In genomic region chr12:75721790-75722189, GRCh38 we compare ENCODE assay signal across 12 cellular contexts.
DNase-seq lines count a peak whose midpoint lies in the region; ATAC-seq, FAIRE-seq and TF ChIP-seq lines count a peak whose summit lies in the region.
"Had no signal": no experiment of that assay in that cellular context is flagged by ENCODE, and none has a peak within 500 bp of the region (broad histone marks: within the 10 kb centered on the region; RNA-seq: fewer than 3 reads in every experiment).

No MANE protein-coding gene starts in this region.

- BruUV-seq in endothelial cell of umbilical vein (replicated peaks; lab: Mats Ljungman, UMichigan), result no TSS peak

- intact Hi-C loops in endothelial cell of umbilical vein (cut with micrococcal nuclease), result loop anchor here (1.0 to 10.0 kb wide), 4 partner anchors 14 to 733 kb away; partner anchors contain the start of gene PHLDA1

- CTCF ChIA-PET in A549 (lab: Yijun Ruan, JAX), result no interaction called here
- CTCF ChIA-PET in endothelial cell of umbilical vein (lab: Charles Lee), result interaction anchor here (0.6 to 1.9 kb wide), 3 partner anchors 11 to 310 kb away, joined by 3 to 5 read pairs (median 5); partner anchors contain the start of gene PHLDA1

- no peak for TF ChIP-seq EP300 in A549 (IDR thresholded peaks at IDR 0.05)

- H3K9me2 ChIP-seq in Karpas-422 (replicated peaks; ENCODE audit: insufficient read depth, low read length), result no peaks in the 10 kb centered on the region

- TF ChIP-seq CTCF in A549 (IDR thresholded peaks at IDR 0.05) (no peak), endothelial cell of umbilical vein (IDR thresholded peaks at IDR 0.05; ENCODE audit: extremely low read depth in 1 of 2, insufficient read depth in 1 of 2, low read depth in 1 of 2, low read length in 2 of 2) (no peak), neural progenitor cell (IDR thresholded peaks at IDR 0.05) (no peak)

- H3K79me2 ChIP-seq in Karpas-422 (ENCODE audit: low read length) (no peaks in the 10 kb centered on the region), endothelial cell of umbilical vein (ENCODE audit: control insufficient read depth, insufficient read depth, low read length) (no peaks in the 10 kb centered on the region), neural progenitor cell (ENCODE audit: low read depth) (no peaks in the 10 kb centered on the region)

- H3K4me2 ChIP-seq in A549 (peak overlapping the region; percentile 52), Karpas-422 (ENCODE audit: low read depth, low read length, poor library complexity, severe bottlenecking) (peak overlapping the region; percentile 45), endothelial cell of umbilical vein (ENCODE audit: insufficient read depth, low read length) (no peak overlapping the region), neural progenitor cell (peak overlapping the region; percentile 12)

- dilution Hi-C loops in endothelial cell of umbilical vein (cut with MboI; ENCODE audit: extremely low pct_ligation_motif_present, low sequenced_read_pairs), result no loop called here

- H3K9me1 ChIP-seq in endothelial cell of umbilical vein (replicated peaks; ENCODE audit: control insufficient read depth, extremely low read depth, insufficient read depth, low read length), result no peaks in the 10 kb centered on the region

- H3K27ac Mint-ChIP-seq in neural progenitor cell, result no peak overlapping the region
- H3K27ac Mint-ChIP-seq in stimulated activated naive B cell treated with anti-CD40 and anti-IgM and Interleukin-4, amounts not matched to agents 10 μg/mL and 1 μg/mL and 100 μg/mL, for 72 hours, result no peak overlapping the region

- H2AFZ ChIP-seq in Karpas-422 (ENCODE audit: low read length) (peak overlapping the region; percentile 0; the same call in 1 of the 2 replicates), endothelial cell of umbilical vein (ENCODE audit: low read depth, low read length) (peak overlapping the region; percentile 17), neural progenitor cell (replicated peaks) (no peak overlapping the region)

- no peak for DNase-seq in A549 (ENCODE audit: low read depth in 1 of 2, low spot score in 1 of 2)
- DNase-seq in Karpas-422, result no peak
- DNase-seq in endothelial cell of umbilical vein (ENCODE audit: low read depth, low spot score), result peak; percentile 32
- DNase-seq in neural progenitor cell (ENCODE audit: low spot score), result no peak
- DNase-seq in GM12891 (ENCODE audit: insufficient read length, low spot score), result no peak
- DNase-seq in stimulated activated naive B cell treated with anti-CD40 and anti-IgM and Interleukin-4, amounts not matched to agents 10 μg/mL and 1 μg/mL and 100 μg/mL, for 72 hours, result no peak
- no peak for DNase-seq in activated CD4-positive, CD25-positive, alpha-beta regulatory T cell treated with anti-CD3 and anti-CD28 coated beads, Interleukin-2, amount 50 U/mL, for 72 hours
- DNase-seq: BE2C; NK-92 treated with Interleukin-12 subunit alpha and Interleukin-12 subunit beta, amount 100 ng/mL, for 24 hours; T-cell had no signal

- peaks cover 54% of the 10 kb centered on the region for H3K4me1 Mint-ChIP-seq in neural progenitor cell
- H3K4me1 Mint-ChIP-seq in stimulated activated naive B cell treated with anti-CD40 and anti-IgM and Interleukin-4, amounts not matched to agents 10 μg/mL and 1 μg/mL and 100 μg/mL, for 72 hours, result no peaks in the 10 kb centered on the region

- peaks cover 10% of the 10 kb centered on the region for H3F3A ChIP-seq in neural progenitor cell (ENCODE audit: low read depth)

- FAIRE-seq in A549 (lab: Jason Lieb, UNC) (no peak), endothelial cell of umbilical vein (lab: Jason Lieb, UNC) (no peak), GM12891 (lab: Jason Lieb, UNC) (no peak)

- H3K36me3 ChIP-seq in Karpas-422 (ENCODE audit: insufficient read depth, low read length) (no peaks in the 10 kb centered on the region), endothelial cell of umbilical vein (ENCODE audit: control insufficient read depth in 2 of 2, extremely low read depth in 1 of 2, insufficient read depth in 2 of 2, low read length in 2 of 2) (no peaks in the 10 kb centered on the region), neural progenitor cell (no peaks in the 10 kb centered on the region)
- H3K36me3 ChIP-seq: BE2C had no signal

- POLR2A ChIA-PET in A549 (lab: Yijun Ruan, JAX), result interaction anchor here (1.4 kb wide), 1 partner anchor 310 kb away, joined by 4 read pairs; the partner anchor contains the start of gene PHLDA1
- POLR2A ChIA-PET in endothelial cell of umbilical vein (lab: Charles Lee), result no interaction called here

- TF ChIP-seq RAD21 in A549 (conservative IDR thresholded peaks at IDR 0.05 in 1 of 2, IDR thresholded peaks at IDR 0.05 in 1 of 2), result no peak

- ATAC-seq in A549, result no peak
- no peak for ATAC-seq in HG02571 (IDR thresholded peaks at IDR 0.05; ENCODE audit: unreplicated experiment)
- ATAC-seq in stimulated activated naive B cell treated with anti-CD40 and anti-IgM and Interleukin-4, amounts not matched to agents 10 μg/mL and 1 μg/mL and 100 μg/mL, for 72 hours (replicated peaks), result no peak

- TF ChIP-seq POLR2A in A549 (IDR thresholded peaks at IDR 0.05; ENCODE audit: low read length) (no peak), endothelial cell of umbilical vein (IDR thresholded peaks at IDR 0.05; ENCODE audit: low read depth, low read length) (no peak), GM12891 (IDR thresholded peaks at IDR 0.05; ENCODE audit: low read depth, low read length) (no peak)

- H3K27me3 Mint-ChIP-seq in neural progenitor cell (ENCODE audit: insufficient read depth, low read depth), result peaks cover 6% of the 10 kb centered on the region
- H3K27me3 Mint-ChIP-seq in stimulated activated naive B cell treated with anti-CD40 and anti-IgM and Interleukin-4, amounts not matched to agents 10 μg/mL and 1 μg/mL and 100 μg/mL, for 72 hours, result peaks cover 7 to 16% of the 10 kb centered on the region in 2 donors
- H3K27me3 Mint-ChIP-seq: activated naive CD8-positive, alpha-beta T cell had no signal

- H3K9me3 Mint-ChIP-seq in neural progenitor cell, result no peaks in the 10 kb centered on the region
- no peaks in the 10 kb centered on the region for H3K9me3 Mint-ChIP-seq in stimulated activated naive B cell treated with anti-CD40 and anti-IgM and Interleukin-4, amounts not matched to agents 10 μg/mL and 1 μg/mL and 100 μg/mL, for 72 hours
- H3K9me3 Mint-ChIP-seq: T-cell had no signal

- H3K9me3 ChIP-seq in A549 (no peaks in the 10 kb centered on the region), Karpas-422 (ENCODE audit: low read length) (no peaks in the 10 kb centered on the region), endothelial cell of umbilical vein (replicated peaks; ENCODE audit: control insufficient read depth, insufficient read depth, low read length) (no peaks in the 10 kb centered on the region), neural progenitor cell (ENCODE audit: low read depth) (no peaks in the 10 kb centered on the region)
- H3K9me3 ChIP-seq: BE2C had no signal

- no peak overlapping the region for H3K4me3 Mint-ChIP-seq in neural progenitor cell
- H3K4me3 Mint-ChIP-seq in stimulated activated naive B cell treated with anti-CD40 and anti-IgM and Interleukin-4, amounts not matched to agents 10 μg/mL and 1 μg/mL and 100 μg/mL, for 72 hours, result no peak overlapping the region
- H3K4me3 Mint-ChIP-seq: T-cell had no signal

- H3K27ac ChIP-seq in A549, result peak overlapping the region; percentile 84 to 86
- H3K27ac ChIP-seq in Karpas-422 (ENCODE audit: low read length), result no peak overlapping the region
- H3K27ac ChIP-seq in endothelial cell of umbilical vein (ENCODE audit: insufficient read depth, low read depth, low read length), result peak overlapping the region; percentile 92
- no peak overlapping the region for H3K27ac ChIP-seq in neural progenitor cell

- no peaks in the 10 kb centered on the region for H3K27me3 ChIP-seq in Karpas-422 (ENCODE audit: low read length)
- no peaks in the 10 kb centered on the region for H3K27me3 ChIP-seq in endothelial cell of umbilical vein (ENCODE audit: control insufficient read depth in 2 of 2, insufficient read depth in 2 of 2, low read length in 2 of 2)
- H3K27me3 ChIP-seq in neural progenitor cell, result no peaks in the 10 kb centered on the region
- H3K27me3 ChIP-seq: BE2C had no signal

- H3K4me3 ChIP-seq in A549 (no peak overlapping the region), Karpas-422 (ENCODE audit: low read length) (peak overlapping the region; percentile 1; the same call in 1 of the 2 replicates), endothelial cell of umbilical vein (replicated peaks in 1 of 3; ENCODE audit: insufficient read depth in 1 of 3, low read depth in 1 of 3, low read length in 3 of 3) (no peak overlapping the region), neural progenitor cell (no peak overlapping the region)

- H4K20me1 ChIP-seq in Karpas-422 (ENCODE audit: insufficient read depth, low read depth, low read length) (no peaks in the 10 kb centered on the region), endothelial cell of umbilical vein (replicated peaks; ENCODE audit: control insufficient read depth, extremely low read depth, insufficient read depth, low read length) (no peaks in the 10 kb centered on the region), neural progenitor cell (ENCODE audit: low read depth) (no peaks in the 10 kb centered on the region)

- peak overlapping the region; percentile 13 for H3K9ac ChIP-seq in Karpas-422 (ENCODE audit: low read length)
- H3K9ac ChIP-seq in endothelial cell of umbilical vein (replicated peaks; ENCODE audit: extremely low read depth, insufficient read depth, low read length), result peak overlapping the region; percentile 58
- H3K9ac ChIP-seq in neural progenitor cell, result no peak overlapping the region

- H3K36me3 Mint-ChIP-seq in neural progenitor cell, result no peaks in the 10 kb centered on the region
- no peaks in the 10 kb centered on the region for H3K36me3 Mint-ChIP-seq in stimulated activated naive B cell treated with anti-CD40 and anti-IgM and Interleukin-4, amounts not matched to agents 10 μg/mL and 1 μg/mL and 100 μg/mL, for 72 hours
- H3K36me3 Mint-ChIP-seq: T-cell had no signal

- 67% methylated on average over 2 of the region's 2 CpGs for WGBS in A549 (ENCODE audit: missing lambda C conversion rate)

- H3K4me1 ChIP-seq in A549 (peaks cover 50% of the 10 kb centered on the region), Karpas-422 (ENCODE audit: low read length) (peaks cover 36% of the 10 kb centered on the region), endothelial cell of umbilical vein (ENCODE audit: control insufficient read depth, extremely low read depth, insufficient read depth, low read length) (peaks cover 46% of the 10 kb centered on the region), neural progenitor cell (peaks cover 15% of the 10 kb centered on the region)

TF ChIP-seq in A549, 52 proteins besides CTCF, POLR2A, EP300 and RAD21:
- TF ChIP-seq JUNB (IDR thresholded peaks at IDR 0.05), result no peak

TF ChIP-seq in endothelial cell of umbilical vein, 7 proteins besides CTCF, POLR2A, EP300 and RAD21 (continues in another document):
- TF ChIP-seq MYC (IDR thresholded peaks at IDR 0.05; ENCODE audit: low read depth, low read length) (no peak), FOS (IDR thresholded peaks at IDR 0.05; ENCODE audit: borderline replicate concordance, insufficient read depth, low read length) (no peak)

TF ChIP-seq in GM12891, 5 proteins besides CTCF, POLR2A, EP300 and RAD21 (continues in another document):
- TF ChIP-seq POLR2AphosphoS5 (IDR thresholded peaks at IDR 0.05; ENCODE audit: low read depth, low read length) (no peak), POU2F2 (IDR thresholded peaks at IDR 0.05; ENCODE audit: low read depth, low read length) (no peak), SPI1 (IDR thresholded peaks at IDR 0.05; ENCODE audit: low read depth, low read length) (no peak)

Comparison
In these comparisons a context has a peak if more than half of its experiments do, and no peak if none do; other contexts are left out.
1. H3K27ac ChIP-seq: peak in A549 (2 of 2) and endothelial cell of umbilical vein (single experiment); none in Karpas-422 (single experiment) and neural progenitor cell (single experiment).